20 cellular contexts compared by ENCODE assay signal in genomic region chr20:4854502-4854901, GRCh38. TPM values are rescaled to one million over a fixed set of nuclear protein-coding genes. Genes with fewer than 3 reads are reported as not detected.
DNase-seq lines count a peak whose midpoint lies in the region; ATAC-seq, FAIRE-seq and TF ChIP-seq lines count a peak whose summit lies in the region.
"Had no signal": no experiment of that assay in that cellular context is flagged by ENCODE, and none has a peak within 500 bp of the region (broad histone marks: within the 10 kb centered on the region; RNA-seq: fewer than 3 reads in every experiment).

No MANE protein-coding gene starts in this region.

- H3K4me3 Mint-ChIP-seq in CD14-positive monocyte (no peak overlapping the region), osteocyte (ENCODE audit: unreplicated experiment) (no peak overlapping the region)
- H3K4me3 Mint-ChIP-seq in CD4-positive, CD25-positive, alpha-beta regulatory T cell, result no peak overlapping the region
- no peak overlapping the region for H3K4me3 Mint-ChIP-seq in dendritic cell treated with granulocyte-macrophage colony-stimulating factor and Interleukin-4, amounts not matched to agents 40 ng/mL and 50 ng/mL, for 4 days
- H3K4me3 Mint-ChIP-seq in activated naive CD8-positive, alpha-beta T cell treated with anti-CD3 and anti-CD28 coated beads, Interleukin-2, amount 50 U/mL, for 24 hours, result no peak overlapping the region
- H3K4me3 Mint-ChIP-seq: CD4-positive, alpha-beta T cell; GM23338; HFFc6 had no signal

- H3K79me2 ChIP-seq in osteoblast (ENCODE audit: insufficient read depth, low read length), result no peaks in the 10 kb centered on the region

- no peak overlapping the region for H3K27ac ChIP-seq in CD4-positive, CD25-positive, alpha-beta regulatory T cell (ENCODE audit: insufficient read depth, low read length, poor library complexity, severe bottlenecking)
- H3K27ac ChIP-seq in osteoblast (ENCODE audit: low read depth, low read length), result no peak overlapping the region

- H3K4me2 ChIP-seq in osteoblast (ENCODE audit: insufficient read depth, low read length), result no peak overlapping the region
- H3K4me2 ChIP-seq: GM23338 had no signal

- intact Hi-C loops in CD14-positive monocyte (cut with micrococcal nuclease), result no loop called here
- intact Hi-C loops in dendritic cell treated with granulocyte-macrophage colony-stimulating factor and Interleukin-4, amounts not matched to agents 40 ng/mL and 50 ng/mL, for 4 days (cut with micrococcal nuclease), result no loop called here

- H3K36me3 Mint-ChIP-seq in CD14-positive monocyte, result peaks cover 67 to 69% of the 10 kb centered on the region in 2 donors
- H3K36me3 Mint-ChIP-seq in CD4-positive, CD25-positive, alpha-beta regulatory T cell, result peaks cover 47% of the 10 kb centered on the region
- peaks cover 74% of the 10 kb centered on the region for H3K36me3 Mint-ChIP-seq in dendritic cell treated with granulocyte-macrophage colony-stimulating factor and Interleukin-4, amounts not matched to agents 40 ng/mL and 50 ng/mL, for 4 days (ENCODE audit: low read depth)
- H3K36me3 Mint-ChIP-seq in osteocyte (ENCODE audit: unreplicated experiment), result peaks cover 34% of the 10 kb centered on the region
- H3K36me3 Mint-ChIP-seq in activated naive CD8-positive, alpha-beta T cell treated with anti-CD3 and anti-CD28 coated beads, Interleukin-2, amount 50 U/mL, for 24 hours (ENCODE audit: low read depth), result peaks cover 31% of the 10 kb centered on the region

- H3K36me3 ChIP-seq in CD4-positive, CD25-positive, alpha-beta regulatory T cell (ENCODE audit: control insufficient read depth, insufficient read depth, low read length), result peaks cover 44% of the 10 kb centered on the region
- peaks cover 17% of the 10 kb centered on the region for H3K36me3 ChIP-seq in osteoblast (ENCODE audit: insufficient read depth, low read length)

- H3K4me3 ChIP-seq in CD4-positive, CD25-positive, alpha-beta regulatory T cell (ENCODE audit: low read depth, low read length), result no peak overlapping the region
- no peak overlapping the region for H3K4me3 ChIP-seq in osteoblast (ENCODE audit: insufficient read depth, low read length)
- H3K4me3 ChIP-seq: GM23338, HAP-1 had no signal

- no peak for ATAC-seq in CD4-positive, CD25-positive, alpha-beta regulatory T cell (ENCODE audit: low read depth in 2 of 2)
- no peak for ATAC-seq in activated naive CD8-positive, alpha-beta T cell treated with anti-CD3 and anti-CD28 coated beads, Interleukin-2, amount 50 U/mL, for 24 hours
- ATAC-seq: GM23338 had no signal

- no peak for DNase-seq in CD14-positive monocyte (ENCODE audit: low spot score)
- DNase-seq in CD4-positive, CD25-positive, alpha-beta regulatory T cell, result no peak
- peak; percentile 51 for DNase-seq in osteocyte (ENCODE audit: extremely low spot score, unreplicated experiment)
- no peak for DNase-seq in osteoblast (ENCODE audit: insufficient read length, low spot score, missing footprints)
- DNase-seq in activated naive CD8-positive, alpha-beta T cell treated with anti-CD3 and anti-CD28 coated beads, Interleukin-2, amount 50 U/mL, for 24 hours, result no peak
- no peak for DNase-seq in NOMO-1 (lab: John Stamatoyannopoulos, UW; ENCODE audit: unreplicated experiment in 2 of 2)
- DNase-seq in H54 (ENCODE audit: insufficient read length, low spot score), result no peak
- DNase-seq: C1 segment of cervical spinal cord; CD4-positive, alpha-beta T cell; CD8-positive, alpha-beta memory T cell; DMS 273 treated with DMSO at 0.1 percent for 48 hours; DMS79; GF-D8; HFFc6 had no signal

- H4K20me1 ChIP-seq in osteoblast (ENCODE audit: insufficient read depth, low read length), result no peaks in the 10 kb centered on the region

- H3K27ac Mint-ChIP-seq in CD14-positive monocyte, result peak overlapping the region in 5 of 7 donors; percentile 54 to 78 (median 70)
- peak overlapping the region in 2 of 3 donors; percentile 62 to 79 for H3K27ac Mint-ChIP-seq in CD4-positive, CD25-positive, alpha-beta regulatory T cell
- H3K27ac Mint-ChIP-seq in dendritic cell treated with granulocyte-macrophage colony-stimulating factor and Interleukin-4, amounts not matched to agents 40 ng/mL and 50 ng/mL, for 4 days, result peak overlapping the region; percentile 70
- no peak overlapping the region for H3K27ac Mint-ChIP-seq in osteocyte (ENCODE audit: unreplicated experiment)
- H3K27ac Mint-ChIP-seq in activated naive CD8-positive, alpha-beta T cell treated with anti-CD3 and anti-CD28 coated beads, Interleukin-2, amount 50 U/mL, for 24 hours, result no peak overlapping the region
- H3K27ac Mint-ChIP-seq: CD4-positive, alpha-beta T cell; GM23338; HFFc6 had no signal

- H3K9me3 Mint-ChIP-seq in CD14-positive monocyte (no peaks in the 10 kb centered on the region), osteocyte (ENCODE audit: unreplicated experiment) (no peaks in the 10 kb centered on the region)
- H3K9me3 Mint-ChIP-seq in CD4-positive, CD25-positive, alpha-beta regulatory T cell, result no peaks in the 10 kb centered on the region
- H3K9me3 Mint-ChIP-seq in dendritic cell treated with granulocyte-macrophage colony-stimulating factor and Interleukin-4, amounts not matched to agents 40 ng/mL and 50 ng/mL, for 4 days, result no peaks in the 10 kb centered on the region
- H3K9me3 Mint-ChIP-seq in activated naive CD8-positive, alpha-beta T cell treated with anti-CD3 and anti-CD28 coated beads, Interleukin-2, amount 50 U/mL, for 24 hours, result no peaks in the 10 kb centered on the region
- H3K9me3 Mint-ChIP-seq: CD4-positive, alpha-beta T cell; CD8-positive, alpha-beta memory T cell; GM23338; HFFc6 had no signal

- H3K27me3 Mint-ChIP-seq in CD14-positive monocyte (ENCODE audit: low read depth in 3 of 3) (peaks cover 0 to 5% (median 0%) of the 10 kb centered on the region in 3 donors), osteocyte (ENCODE audit: unreplicated experiment) (no peaks in the 10 kb centered on the region)
- no peaks in the 10 kb centered on the region for H3K27me3 Mint-ChIP-seq in CD4-positive, CD25-positive, alpha-beta regulatory T cell
- no peaks in the 10 kb centered on the region for H3K27me3 Mint-ChIP-seq in dendritic cell treated with granulocyte-macrophage colony-stimulating factor and Interleukin-4, amounts not matched to agents 40 ng/mL and 50 ng/mL, for 4 days
- no peaks in the 10 kb centered on the region for H3K27me3 Mint-ChIP-seq in activated naive CD8-positive, alpha-beta T cell treated with anti-CD3 and anti-CD28 coated beads, Interleukin-2, amount 50 U/mL, for 24 hours
- H3K27me3 Mint-ChIP-seq: CD4-positive, alpha-beta T cell; CD8-positive, alpha-beta memory T cell had no signal

- H3K4me1 ChIP-seq in CD4-positive, CD25-positive, alpha-beta regulatory T cell (ENCODE audit: control insufficient read depth, insufficient read depth, low read length, poor library complexity, severe bottlenecking), result no peaks in the 10 kb centered on the region
- H3K4me1 ChIP-seq in osteoblast (ENCODE audit: insufficient read depth, low read length), result no peaks in the 10 kb centered on the region
- H3K4me1 ChIP-seq: HAP-1 had no signal

- TF ChIP-seq CTCF in CD14-positive monocyte (IDR thresholded peaks at IDR 0.05), result no peak
- TF ChIP-seq CTCF in osteocyte (IDR thresholded peaks at IDR 0.05), result no peak
- TF ChIP-seq CTCF in osteoblast (IDR thresholded peaks at IDR 0.05; ENCODE audit: extremely low read depth, low read depth, low read length), result no peak

- no peak for TF ChIP-seq POLR2A in H54 (IDR thresholded peaks at IDR 0.05; ENCODE audit: low read depth, low read length)

- no peak for FAIRE-seq in H54 (lab: Jason Lieb, UNC)
- FAIRE-seq: D721Med, GM12891, GM18507 had no signal

- no peak overlapping the region for H2AFZ ChIP-seq in osteoblast (ENCODE audit: low read length)
- H2AFZ ChIP-seq: GM23338 had no signal

- H3K9me3 ChIP-seq in CD4-positive, CD25-positive, alpha-beta regulatory T cell (ENCODE audit: control insufficient read depth in 2 of 2, low read length in 2 of 2), result no peaks in the 10 kb centered on the region
- H3K9me3 ChIP-seq in osteoblast (ENCODE audit: low read depth, low read length), result no peaks in the 10 kb centered on the region
- H3K9me3 ChIP-seq: HAP-1 had no signal

- no peaks in the 10 kb centered on the region for H3K27me3 ChIP-seq in CD4-positive, CD25-positive, alpha-beta regulatory T cell (ENCODE audit: control insufficient read depth, insufficient read depth, low read length)
- H3K27me3 ChIP-seq in osteoblast (ENCODE audit: insufficient read depth, low read length), result no peaks in the 10 kb centered on the region

- H3K4me1 Mint-ChIP-seq in CD14-positive monocyte (peaks cover 21% of the 10 kb centered on the region), osteocyte (ENCODE audit: unreplicated experiment) (no peaks in the 10 kb centered on the region)
- peaks cover 0 to 3% (median 0%) of the 10 kb centered on the region in 4 donors for H3K4me1 Mint-ChIP-seq in CD4-positive, CD25-positive, alpha-beta regulatory T cell
- peaks cover 34% of the 10 kb centered on the region for H3K4me1 Mint-ChIP-seq in dendritic cell treated with granulocyte-macrophage colony-stimulating factor and Interleukin-4, amounts not matched to agents 40 ng/mL and 50 ng/mL, for 4 days (ENCODE audit: low read depth)
- no peaks in the 10 kb centered on the region for H3K4me1 Mint-ChIP-seq in activated naive CD8-positive, alpha-beta T cell treated with anti-CD3 and anti-CD28 coated beads, Interleukin-2, amount 50 U/mL, for 24 hours
- H3K4me1 Mint-ChIP-seq: CD8-positive, alpha-beta memory T cell; GM23338 had no signal

RNA-seq across cellular contexts. Expression of gene RASSF2, which starts 31.1 kb away (rescaled TPM):
- 100 to 1,000 TPM; 167 to 214 TPM for polyA plus RNA-seq in CD14-positive monocyte
- 33.9 TPM for total RNA-seq in CD4-positive, CD25-positive, alpha-beta regulatory T cell
- polyA plus RNA-seq in CD4-positive, CD25-positive, alpha-beta regulatory T cell, result 10 to 100 TPM; 20.9 to 33.0 (median 29.1) TPM
- total RNA-seq in osteocyte (1.3 and 1.5 TPM in 2 replicates), osteoblast (1.8 TPM in 2 replicates)

Comparison
In these comparisons a context has a peak if more than half of its experiments do, and no peak if none do; other contexts are left out.
1. H3K27ac Mint-ChIP-seq: peak in CD14-positive monocyte (5 of 7), CD4-positive, CD25-positive, alpha-beta regulatory T cell (2 of 3) and dendritic cell treated with granulocyte-macrophage colony-stimulating factor and Interleukin-4, amounts not matched to agents 40 ng/mL and 50 ng/mL, for 4 days (single experiment); none in osteocyte (single experiment) and activated naive CD8-positive, alpha-beta T cell treated with anti-CD3 and anti-CD28 coated beads, Interleukin-2, amount 50 U/mL, for 24 hours (single experiment).
2. RNA of gene RASSF2, which starts 31.1 kb away (total RNA-seq): 33.9 TPM in CD4-positive, CD25-positive, alpha-beta regulatory T cell (single experiment); 1.8 TPM in osteoblast and 1.3 to 1.5 TPM in osteocyte; every median in the first group is over 10 times any median in the second.